1 cellular context compared by ENCODE assay signal in the genomic region with DNA sequence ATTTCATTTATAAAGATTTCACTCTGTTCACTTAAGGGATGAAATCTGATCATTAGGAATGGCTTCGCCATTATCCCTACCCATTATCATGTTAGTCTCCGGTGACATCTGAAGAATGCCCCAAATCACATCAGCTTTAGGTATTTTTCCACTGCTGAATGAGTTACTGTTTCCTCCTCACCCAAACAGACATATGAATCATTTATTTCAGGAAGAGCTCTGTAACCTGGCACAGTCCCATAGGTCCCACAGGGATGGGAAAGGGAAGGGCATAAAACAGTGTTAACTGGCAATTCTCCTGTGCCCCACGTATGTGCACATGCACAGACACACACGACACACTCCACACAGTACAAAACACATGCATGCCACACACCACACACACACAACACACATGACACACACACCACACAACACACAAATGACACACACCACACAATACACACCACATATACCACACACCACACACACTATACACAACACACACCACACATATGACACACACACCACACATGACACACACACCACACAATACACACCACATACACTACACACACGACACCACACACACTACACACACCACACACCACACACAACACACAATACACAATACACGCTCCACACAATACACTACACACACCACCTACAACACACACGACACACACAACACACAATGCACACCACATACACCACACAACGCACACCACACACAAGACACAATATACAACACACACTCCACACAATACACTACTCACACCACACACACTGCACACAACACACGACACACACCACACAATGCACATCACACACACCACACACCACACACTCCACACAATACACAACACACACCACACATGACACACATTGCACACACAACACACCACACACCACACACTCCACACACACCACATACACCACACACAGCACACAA.
TF ChIP-seq lines count a peak whose summit lies in the region.

No MANE protein-coding gene starts in this region.

TF ChIP-seq in endothelial cell of umbilical vein, 7 proteins besides CTCF, POLR2A, EP300 and RAD21 (continued from another document):
- TF ChIP-seq, protein P1, sequence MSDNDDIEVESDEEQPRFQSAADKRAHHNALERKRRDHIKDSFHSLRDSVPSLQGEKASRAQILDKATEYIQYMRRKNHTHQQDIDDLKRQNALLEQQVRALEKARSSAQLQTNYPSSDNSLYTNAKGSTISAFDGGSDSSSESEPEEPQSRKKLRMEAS (IDR thresholded peaks at IDR 0.05; ENCODE audit: insufficient read depth, insufficient read length): peak; percentile 65
- TF ChIP-seq MYC (IDR thresholded peaks at IDR 0.05; ENCODE audit: low read depth, low read length) (no peak), JUN (IDR thresholded peaks at IDR 0.05; ENCODE audit: borderline replicate concordance, insufficient read depth, insufficient read length, low read depth) (peak; percentile 84), GATA2 (IDR thresholded peaks at IDR 0.05; ENCODE audit: insufficient read depth, insufficient read length, low read depth, low read length) (peak; percentile 57)
